ENCODE assay signal across 8 cellular contexts in the genomic region with DNA sequence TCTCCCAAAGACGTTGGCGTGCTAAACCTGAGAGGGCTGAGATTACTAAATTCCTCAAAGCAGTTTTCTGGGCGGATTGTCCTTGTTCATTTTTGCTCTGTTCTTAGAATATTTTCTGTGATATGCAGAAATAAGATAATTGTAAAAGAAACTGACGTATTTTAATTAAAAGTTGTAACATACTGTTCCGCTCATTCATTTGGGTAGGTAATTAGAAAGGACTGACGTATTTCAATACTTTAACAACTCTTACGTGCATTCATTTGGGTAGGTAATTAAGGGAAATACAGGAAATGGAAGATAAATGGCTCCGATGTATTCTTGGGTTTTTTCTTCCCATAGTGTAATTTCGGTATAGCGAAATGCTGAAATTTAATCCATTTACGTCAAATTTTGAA. TPM values are rescaled to one million over a fixed set of nuclear protein-coding genes. Genes with fewer than 3 reads are reported as not detected.
A peak's percentile ranks its signal among the peaks of the same experiment; 100 is the strongest.
DNase-seq lines count a peak whose midpoint lies in the region; ATAC-seq and TF ChIP-seq lines count a peak whose summit lies in the region.

No MANE protein-coding gene starts in this region.

- peak overlapping the region; percentile 95 for H3K4me3 Mint-ChIP-seq in activated CD8-positive, alpha-beta T cell treated with anti-CD3 and anti-CD28 coated beads, Interleukin-2, amount 10 ng/mL, durations not matched to agents 7 days and 5 days
- H3K4me3 Mint-ChIP-seq in stimulated activated memory B cell treated with anti-CD40 and anti-IgM and Interleukin-4, amounts not matched to agents 10 μg/mL and 1 μg/mL and 100 μg/mL, for 72 hours = peak overlapping the region; percentile 91

- H3K36me3 ChIP-seq in HEK293 (ENCODE audit: control insufficient read depth in 2 of 2, insufficient read depth in 1 of 2, low read length in 2 of 2) = no peaks in the 10 kb centered on the region

- no peak overlapping the region for H3K27ac ChIP-seq in HEK293 (ENCODE audit: extremely low read depth, low read depth, low read length)

- H3K27ac Mint-ChIP-seq in activated CD8-positive, alpha-beta T cell treated with anti-CD3 and anti-CD28 coated beads, Interleukin-2, amount 10 ng/mL, durations not matched to agents 7 days and 5 days = peak overlapping the region; percentile 89
- peak overlapping the region; percentile 66 for H3K27ac Mint-ChIP-seq in stimulated activated memory B cell treated with anti-CD40 and anti-IgM and Interleukin-4, amounts not matched to agents 10 μg/mL and 1 μg/mL and 100 μg/mL, for 72 hours

- no peaks in the 10 kb centered on the region for H3K9me3 Mint-ChIP-seq in activated CD8-positive, alpha-beta T cell treated with anti-CD3 and anti-CD28 coated beads, Interleukin-2, amount 10 ng/mL, durations not matched to agents 7 days and 5 days (ENCODE audit: insufficient read depth)
- H3K9me3 Mint-ChIP-seq in stimulated activated memory B cell treated with anti-CD40 and anti-IgM and Interleukin-4, amounts not matched to agents 10 μg/mL and 1 μg/mL and 100 μg/mL, for 72 hours = no peaks in the 10 kb centered on the region

- H3K36me3 Mint-ChIP-seq in activated CD8-positive, alpha-beta T cell treated with anti-CD3 and anti-CD28 coated beads, Interleukin-2, amount 10 ng/mL, durations not matched to agents 7 days and 5 days (ENCODE audit: low read depth) = peaks cover 37% of the 10 kb centered on the region
- H3K36me3 Mint-ChIP-seq in stimulated activated memory B cell treated with anti-CD40 and anti-IgM and Interleukin-4, amounts not matched to agents 10 μg/mL and 1 μg/mL and 100 μg/mL, for 72 hours = peaks cover 11% of the 10 kb centered on the region

- no peaks in the 10 kb centered on the region for H3K27me3 Mint-ChIP-seq in activated CD8-positive, alpha-beta T cell treated with anti-CD3 and anti-CD28 coated beads, Interleukin-2, amount 10 ng/mL, durations not matched to agents 7 days and 5 days (ENCODE audit: low read depth)
- no peaks in the 10 kb centered on the region for H3K27me3 Mint-ChIP-seq in stimulated activated memory B cell treated with anti-CD40 and anti-IgM and Interleukin-4, amounts not matched to agents 10 μg/mL and 1 μg/mL and 100 μg/mL, for 72 hours

- CTCF ChIA-PET in HEK293 (lab: Yijun Ruan, JAX) = interaction anchor here (0.5 to 0.7 kb wide), 3 partner anchors 297 to 629 kb away, joined by 3 read pairs; no protein-coding TSS in a partner anchor
- CTCF ChIA-PET in activated CD8-positive, alpha-beta T cell treated with anti-CD3 and anti-CD28 coated beads, Interleukin-2, amount 10 ng/mL, durations not matched to agents 7 days and 5 days (lab: Charles Lee) = interaction anchor here (0.7 to 1.6 kb wide), 6 partner anchors 38 to 149 kb away, joined by 3 to 8 read pairs (median 4); partner anchors contain the start of gene CARNMT1

- POLR2A ChIA-PET in HEK293 (lab: Yijun Ruan, JAX) = no interaction called here
- POLR2A ChIA-PET in activated CD8-positive, alpha-beta T cell treated with anti-CD3 and anti-CD28 coated beads, Interleukin-2, amount 10 ng/mL, durations not matched to agents 7 days and 5 days (lab: Charles Lee) = interaction anchor here (0.9 to 4.1 kb wide), 5 partner anchors 57 to 81 kb away, joined by 3 to 26 read pairs (median 12); no protein-coding TSS in a partner anchor

- no peak for ATAC-seq in activated CD8-positive, alpha-beta T cell treated with anti-CD3 and anti-CD28 coated beads, Interleukin-2, amount 10 ng/mL, durations not matched to agents 7 days and 5 days
- ATAC-seq in stimulated activated memory B cell treated with anti-CD40 and anti-IgM and Interleukin-4, amounts not matched to agents 10 μg/mL and 1 μg/mL and 100 μg/mL, for 72 hours = no peak
- ATAC-seq in HG02642 (IDR thresholded peaks at IDR 0.05; ENCODE audit: poor library complexity, unreplicated experiment) (no peak), GM18519 (IDR thresholded peaks at IDR 0.05; ENCODE audit: low FRiP score, unreplicated experiment) (no peak), HG03457 (IDR thresholded peaks at IDR 0.05; ENCODE audit: unreplicated experiment) (no peak)

- H3K4me1 Mint-ChIP-seq in activated CD8-positive, alpha-beta T cell treated with anti-CD3 and anti-CD28 coated beads, Interleukin-2, amount 10 ng/mL, durations not matched to agents 7 days and 5 days (ENCODE audit: low read depth) = peaks cover 61% of the 10 kb centered on the region
- H3K4me1 Mint-ChIP-seq in stimulated activated memory B cell treated with anti-CD40 and anti-IgM and Interleukin-4, amounts not matched to agents 10 μg/mL and 1 μg/mL and 100 μg/mL, for 72 hours = peaks cover 45% of the 10 kb centered on the region

- DNase-seq in activated CD8-positive, alpha-beta T cell treated with anti-CD3 and anti-CD28 coated beads, Interleukin-2, amount 10 ng/mL, durations not matched to agents 7 days and 5 days = no peak
- no peak for DNase-seq in NCI-H226

- peak overlapping the region; percentile 89 for H3K4me3 ChIP-seq in HEK293 (ENCODE audit: low read depth, low read length)
- H3K4me3 ChIP-seq in iPS-11a (ENCODE audit: low read depth, low read length) = peak overlapping the region; percentile 73

- H3K4me1 ChIP-seq in HEK293 (ENCODE audit: control insufficient read depth, insufficient read depth, low read length) = no peaks in the 10 kb centered on the region

- H3K9me3 ChIP-seq in HEK293 (ENCODE audit: control insufficient read depth, insufficient read depth, low read depth, low read length) = no peaks in the 10 kb centered on the region

- TF ChIP-seq CTCF in HEK293 (tag by site-specific recombination; IDR thresholded peaks at IDR 0.05) = no peak

TF ChIP-seq in HEK293, 187 proteins besides CTCF, POLR2A, EP300 and RAD21:
- TF ChIP-seq ZNF394 (tag by site-specific recombination; IDR thresholded peaks at IDR 0.05; ENCODE audit: borderline replicate concordance) (no peak), ZNF37A (tag by site-specific recombination; IDR thresholded peaks at IDR 0.05) (no peak), PRDM2 (tag by site-specific recombination; IDR thresholded peaks at IDR 0.05; ENCODE audit: borderline replicate concordance) (no peak), ZNF747 (tag by site-specific recombination; IDR thresholded peaks at IDR 0.05) (no peak), ZSCAN23 (tag by site-specific recombination; IDR thresholded peaks at IDR 0.05) (no peak), IKZF3 (tag by site-specific recombination; IDR thresholded peaks at IDR 0.05) (no peak), ZFP41 (tag by site-specific recombination; IDR thresholded peaks at IDR 0.05; ENCODE audit: borderline replicate concordance) (no peak), ZFP3 (tag by site-specific recombination; IDR thresholded peaks at IDR 0.05; ENCODE audit: low read depth) (no peak), ZNF571 (tag by site-specific recombination; IDR thresholded peaks at IDR 0.05) (no peak), ZFP37 (tag by site-specific recombination; IDR thresholded peaks at IDR 0.05) (no peak), MEIS1 (CRISPR knock-in tag; IDR thresholded peaks at IDR 0.05; ENCODE audit: borderline replicate concordance) (no peak), ZEB2 (tag by site-specific recombination; IDR thresholded peaks at IDR 0.05) (no peak), ZNF555 (tag by site-specific recombination; conservative IDR thresholded peaks at IDR 0.05) (no peak), ZNF302 (tag by site-specific recombination; IDR thresholded peaks at IDR 0.05; ENCODE audit: low read depth) (no peak)
TF ChIP-seq in HEK293: peak in this region for 0.

RNA-seq across cellular contexts. Expression of gene OSTF1, which starts 1.1 kb away (rescaled TPM):
- 100 to 1,000 TPM; 126 to 132 TPM for total RNA-seq in activated CD8-positive, alpha-beta T cell treated with anti-CD3 and anti-CD28 coated beads, Interleukin-2, amount 10 ng/mL, durations not matched to agents 7 days and 5 days

RNA-seq across cellular contexts. Expression of gene NMRK1, which starts 1.4 kb away (rescaled TPM):
- 10 to 100 TPM; 26.9 to 28.2 TPM for total RNA-seq in activated CD8-positive, alpha-beta T cell treated with anti-CD3 and anti-CD28 coated beads, Interleukin-2, amount 10 ng/mL, durations not matched to agents 7 days and 5 days
